34 cellular contexts compared by ENCODE assay signal in genomic region chr14:35637269-35637668, GRCh38.
"Had no signal": no experiment of that assay in that cellular context is flagged by ENCODE, and none has a peak within 500 bp of the region (broad histone marks: within the 10 kb centered on the region; RNA-seq: fewer than 3 reads in every experiment).

No MANE protein-coding gene starts in this region.

- H3K27ac ChIP-seq: KMS-11 had no signal

- H3K27me3 ChIP-seq: MG63 had no signal

- H3K4me2 ChIP-seq: KMS-11 had no signal

- H3K36me3 ChIP-seq: MG63 had no signal

- H3K4me3 ChIP-seq: MG63 had no signal

- H3K9me3 ChIP-seq: MG63 had no signal

- H3K9ac ChIP-seq: KMS-11 had no signal

- DNase-seq: Karpas-422, Kasumi-1, MG63, MM.1S, MV-4-11, NCI-H1048, NCI-H1092, NCI-H1092 treated with DMSO at 0.1 percent for 48 hours, NCI-H1105, NCI-H1105 treated with DMSO at 0.1 percent for 48 hours, NCI-H1417, NCI-H1417 treated with DMSO at 0.1 percent for 48 hours, NCI-H1436, NCI-H1436 treated with DMSO at 0.1 percent for 48 hours, NCI-H146, NCI-H1694, NCI-H1694 treated with DMSO at 0.1 percent for 48 hours, NCI-H187, NCI-H187 treated with DMSO at 0.1 percent for 48 hours, NCI-H1930, NCI-H2029, NCI-H2029 treated with DMSO at 0.1 percent for 48 hours, NCI-H2081, NCI-H2081 treated with DMSO at 0.1 percent for 48 hours, NCI-H2107, NCI-H2171, NCI-H2171 treated with DMSO at 0.1 percent for 48 hours, NCI-H2227 treated with DMSO at 0.1 percent for 48 hours, NCI-H226, NCI-H345, NCI-H446, NCI-H446 treated with DMSO at 0.1 percent for 48 hours, NCI-H510A had no signal
